ENCODE assay signal across 12 cellular contexts in genomic region chr12:46356655-46357437, GRCh38. TPM values are rescaled to one million over a fixed set of nuclear protein-coding genes. Genes with fewer than 3 reads are reported as not detected.
DNase-seq lines count a peak whose midpoint lies in the region; ATAC-seq and TF ChIP-seq lines count a peak whose summit lies in the region.
"Had no signal": no experiment of that assay in that cellular context is flagged by ENCODE, and none has a peak within 500 bp of the region (broad histone marks: within the 10 kb centered on the region; RNA-seq: fewer than 3 reads in every experiment).

No MANE protein-coding gene starts in this region.

- H3K4me1 Mint-ChIP-seq in activated CD8-positive, alpha-beta T cell treated with anti-CD3 and anti-CD28 coated beads for 36 hours (ENCODE audit: low read depth): peaks cover 30% of the 10 kb centered on the region
- peaks cover 7 to 23% of the 10 kb centered on the region in 2 donors for H3K4me1 Mint-ChIP-seq in stimulated activated naive B cell treated with anti-CD40 and anti-IgM and Interleukin-4, amounts not matched to agents 10 μg/mL and 1 μg/mL and 100 μg/mL, for 72 hours
- peaks cover 33% of the 10 kb centered on the region for H3K4me1 Mint-ChIP-seq in activated CD4-positive, alpha-beta memory T cell treated with anti-CD3 and anti-CD28 coated beads, Interleukin-2, amount 10 ng/mL, durations not matched to agents 7 days and 5 days

- no peaks in the 10 kb centered on the region for H3K27me3 Mint-ChIP-seq in activated CD8-positive, alpha-beta T cell treated with anti-CD3 and anti-CD28 coated beads for 36 hours
- H3K27me3 Mint-ChIP-seq in stimulated activated naive B cell treated with anti-CD40 and anti-IgM and Interleukin-4, amounts not matched to agents 10 μg/mL and 1 μg/mL and 100 μg/mL, for 72 hours: no peaks in the 10 kb centered on the region
- no peaks in the 10 kb centered on the region for H3K27me3 Mint-ChIP-seq in activated CD4-positive, alpha-beta memory T cell treated with anti-CD3 and anti-CD28 coated beads, Interleukin-2, amount 10 ng/mL, durations not matched to agents 7 days and 5 days

- no peak overlapping the region for H3K4me3 Mint-ChIP-seq in activated CD8-positive, alpha-beta T cell treated with anti-CD3 and anti-CD28 coated beads for 36 hours
- H3K4me3 Mint-ChIP-seq in stimulated activated naive B cell treated with anti-CD40 and anti-IgM and Interleukin-4, amounts not matched to agents 10 μg/mL and 1 μg/mL and 100 μg/mL, for 72 hours: no peak overlapping the region
- no peak overlapping the region for H3K4me3 Mint-ChIP-seq in activated CD4-positive, alpha-beta memory T cell treated with anti-CD3 and anti-CD28 coated beads, Interleukin-2, amount 10 ng/mL, durations not matched to agents 7 days and 5 days

- no peaks in the 10 kb centered on the region for H3K9me3 ChIP-seq in tibial artery
- H3K9me3 ChIP-seq: vagina had no signal

- peaks cover 17 to 32% of the 10 kb centered on the region in 2 donors for H3K36me3 Mint-ChIP-seq in activated naive CD4-positive, alpha-beta T cell treated with anti-CD3 and anti-CD28 coated beads, Interleukin-2, amount 50 U/mL, for 72 hours
- peaks cover 31% of the 10 kb centered on the region for H3K36me3 Mint-ChIP-seq in activated CD8-positive, alpha-beta T cell treated with anti-CD3 and anti-CD28 coated beads for 36 hours (ENCODE audit: low read depth)
- peaks cover 27 to 31% of the 10 kb centered on the region in 2 donors for H3K36me3 Mint-ChIP-seq in stimulated activated naive B cell treated with anti-CD40 and anti-IgM and Interleukin-4, amounts not matched to agents 10 μg/mL and 1 μg/mL and 100 μg/mL, for 72 hours
- peaks cover 34% of the 10 kb centered on the region for H3K36me3 Mint-ChIP-seq in activated CD4-positive, alpha-beta memory T cell treated with anti-CD3 and anti-CD28 coated beads, Interleukin-2, amount 10 ng/mL, durations not matched to agents 7 days and 5 days (ENCODE audit: low read depth)

- no peaks in the 10 kb centered on the region for H3K27me3 ChIP-seq in tibial artery
- H3K27me3 ChIP-seq: vagina had no signal

- no peak for DNase-seq in activated naive CD4-positive, alpha-beta T cell treated with anti-CD3 and anti-CD28 coated beads, Interleukin-2, amount 50 U/mL, for 72 hours (ENCODE audit: low spot score in 2 of 2)
- DNase-seq in activated naive CD4-positive, alpha-beta T cell treated with Interleukin-2 at 50 U/mL for 16 hours: no peak
- no peak for DNase-seq in activated CD8-positive, alpha-beta T cell treated with anti-CD3 and anti-CD28 coated beads for 36 hours
- DNase-seq in left colon (no peak), tibial artery (no peak)
- DNase-seq in stimulated activated naive B cell treated with anti-CD40 and anti-IgM and Interleukin-4, amounts not matched to agents 10 μg/mL and 1 μg/mL and 100 μg/mL, for 72 hours: no peak
- DNase-seq in effector CD4-positive, alpha-beta T cell: no peak
- DNase-seq in activated CD4-positive, alpha-beta memory T cell treated with anti-CD3 and anti-CD28 coated beads, Interleukin-2, amount 10 ng/mL, durations not matched to agents 7 days and 5 days: no peak
- DNase-seq: activated CD4-positive, CD25-positive, alpha-beta regulatory T cell treated with anti-CD3 and anti-CD28 coated beads, Interleukin-2, amount 50 U/mL, for 72 hours; NCI-H1105 treated with DMSO at 0.1 percent for 48 hours had no signal

- no peak for TF ChIP-seq CTCF in activated CD8-positive, alpha-beta T cell treated with anti-CD3 and anti-CD28 coated beads for 36 hours (IDR thresholded peaks at IDR 0.05)
- no peak for TF ChIP-seq CTCF in tibial artery (IDR thresholded peaks at IDR 0.05)

- H3K4me1 ChIP-seq in tibial artery: peaks cover 0 to 59% (median 14%) of the 10 kb centered on the region in 4 donors

- CTCF ChIA-PET in activated CD8-positive, alpha-beta T cell treated with anti-CD3 and anti-CD28 coated beads for 36 hours (lab: Charles Lee): interaction anchor here (0.8 to 2.6 kb wide), 8 partner anchors 8 to 232 kb away, joined by 3 to 13 read pairs (median 3); no protein-coding TSS in a partner anchor
- CTCF ChIA-PET in activated CD4-positive, alpha-beta memory T cell treated with anti-CD3 and anti-CD28 coated beads, Interleukin-2, amount 10 ng/mL, durations not matched to agents 7 days and 5 days (lab: Charles Lee): interaction anchor here (0.7 to 2.2 kb wide), 5 partner anchors 11 to 232 kb away, joined by 3 to 9 read pairs (median 3); partner anchors contain the start of gene SLC38A1

- peak overlapping the region in 1 of 2 donors; percentile 34 for H3K27ac ChIP-seq in tibial artery
- H3K27ac ChIP-seq: skin epidermis, vagina had no signal

- H3K36me3 ChIP-seq in tibial artery: peaks cover 32 to 38% (median 33%) of the 10 kb centered on the region in 3 donors

- ATAC-seq in activated naive CD4-positive, alpha-beta T cell treated with anti-CD3 and anti-CD28 coated beads, Interleukin-2, amount 50 U/mL, for 72 hours: peak; percentile 18 to 38
- peak; percentile 9 for ATAC-seq in activated CD8-positive, alpha-beta T cell treated with anti-CD3 and anti-CD28 coated beads for 36 hours
- ATAC-seq in left colon: peak; percentile 21
- ATAC-seq in stimulated activated naive B cell treated with anti-CD40 and anti-IgM and Interleukin-4, amounts not matched to agents 10 μg/mL and 1 μg/mL and 100 μg/mL, for 72 hours (replicated peaks): no peak

- no peak overlapping the region for H3K4me3 ChIP-seq in tibial artery
- H3K4me3 ChIP-seq: skin epidermis, vagina had no signal

- peak overlapping the region; percentile 49 to 68 for H3K27ac Mint-ChIP-seq in activated naive CD4-positive, alpha-beta T cell treated with anti-CD3 and anti-CD28 coated beads, Interleukin-2, amount 50 U/mL, for 72 hours
- H3K27ac Mint-ChIP-seq in activated CD8-positive, alpha-beta T cell treated with anti-CD3 and anti-CD28 coated beads for 36 hours: no peak overlapping the region
- peak overlapping the region; percentile 60 for H3K27ac Mint-ChIP-seq in stimulated activated naive B cell treated with anti-CD40 and anti-IgM and Interleukin-4, amounts not matched to agents 10 μg/mL and 1 μg/mL and 100 μg/mL, for 72 hours
- H3K27ac Mint-ChIP-seq in activated CD4-positive, alpha-beta memory T cell treated with anti-CD3 and anti-CD28 coated beads, Interleukin-2, amount 10 ng/mL, durations not matched to agents 7 days and 5 days: no peak overlapping the region

- intact Hi-C loops in activated CD8-positive, alpha-beta T cell treated with anti-CD3 and anti-CD28 coated beads for 36 hours (cut with micrococcal nuclease): no loop called here
- intact Hi-C loops in left colon (cut with DNase I, micrococcal nuclease): no loop called here
- intact Hi-C loops in tibial artery (cut with DNase I; ENCODE audit: low total_unique reads): no loop called here

- no peaks in the 10 kb centered on the region for H3K9me3 Mint-ChIP-seq in activated naive CD4-positive, alpha-beta T cell treated with anti-CD3 and anti-CD28 coated beads, Interleukin-2, amount 50 U/mL, for 72 hours
- no peaks in the 10 kb centered on the region for H3K9me3 Mint-ChIP-seq in activated CD8-positive, alpha-beta T cell treated with anti-CD3 and anti-CD28 coated beads for 36 hours
- H3K9me3 Mint-ChIP-seq in stimulated activated naive B cell treated with anti-CD40 and anti-IgM and Interleukin-4, amounts not matched to agents 10 μg/mL and 1 μg/mL and 100 μg/mL, for 72 hours: no peaks in the 10 kb centered on the region
- no peaks in the 10 kb centered on the region for H3K9me3 Mint-ChIP-seq in activated CD4-positive, alpha-beta memory T cell treated with anti-CD3 and anti-CD28 coated beads, Interleukin-2, amount 10 ng/mL, durations not matched to agents 7 days and 5 days

- POLR2A ChIA-PET in activated CD8-positive, alpha-beta T cell treated with anti-CD3 and anti-CD28 coated beads for 36 hours (lab: Charles Lee): interaction anchor here (0.6 to 2.0 kb wide), 11 partner anchors 10 to 232 kb away, joined by 3 to 13 read pairs (median 3); no protein-coding TSS in a partner anchor
- POLR2A ChIA-PET in activated CD4-positive, alpha-beta memory T cell treated with anti-CD3 and anti-CD28 coated beads, Interleukin-2, amount 10 ng/mL, durations not matched to agents 7 days and 5 days (lab: Charles Lee): interaction anchor here (0.6 to 2.6 kb wide), 10 partner anchors 11 to 1475 kb away, joined by 3 to 19 read pairs (median 4); partner anchors contain the start of gene SLC38A1

RNA-seq across cellular contexts. Expression of gene SLC38A2, which starts 15.7 kb away (rescaled TPM):
- total RNA-seq in activated naive CD4-positive, alpha-beta T cell treated with anti-CD3 and anti-CD28 coated beads, Interleukin-2, amount 50 U/mL, for 72 hours: 100 to 1,000 TPM; 249 to 315 TPM
- 100 to 1,000 TPM; 216 to 219 TPM for total RNA-seq in activated CD8-positive, alpha-beta T cell treated with anti-CD3 and anti-CD28 coated beads for 36 hours
- total RNA-seq in left colon: 100 to 1,000 TPM; 128 to 220 TPM
- 100 to 1,000 TPM; 265 to 267 TPM for total RNA-seq in activated CD4-positive, alpha-beta memory T cell treated with anti-CD3 and anti-CD28 coated beads, Interleukin-2, amount 10 ng/mL, durations not matched to agents 7 days and 5 days

Comparison
In these comparisons a context has a peak if more than half of its experiments do, and no peak if none do; other contexts are left out.
1. ATAC-seq: peak in activated naive CD4-positive, alpha-beta T cell treated with anti-CD3 and anti-CD28 coated beads, Interleukin-2, amount 50 U/mL, for 72 hours (2 of 2), activated CD8-positive, alpha-beta T cell treated with anti-CD3 and anti-CD28 coated beads for 36 hours (single experiment) and left colon (single experiment); none in stimulated activated naive B cell treated with anti-CD40 and anti-IgM and Interleukin-4, amounts not matched to agents 10 μg/mL and 1 μg/mL and 100 μg/mL, for 72 hours (0 of 2).
2. H3K27ac Mint-ChIP-seq: peak in activated naive CD4-positive, alpha-beta T cell treated with anti-CD3 and anti-CD28 coated beads, Interleukin-2, amount 50 U/mL, for 72 hours (2 of 2) and stimulated activated naive B cell treated with anti-CD40 and anti-IgM and Interleukin-4, amounts not matched to agents 10 μg/mL and 1 μg/mL and 100 μg/mL, for 72 hours (single experiment); none in activated CD8-positive, alpha-beta T cell treated with anti-CD3 and anti-CD28 coated beads for 36 hours (single experiment) and activated CD4-positive, alpha-beta memory T cell treated with anti-CD3 and anti-CD28 coated beads, Interleukin-2, amount 10 ng/mL, durations not matched to agents 7 days and 5 days (single experiment).